8 cellular contexts compared by ENCODE assay signal in genomic region chr4:6716958-6717655, GRCh38. TPM values are rescaled to one million over a fixed set of nuclear protein-coding genes. Genes with fewer than 3 reads are reported as not detected.
DNase-seq lines count a peak whose midpoint lies in the region; ATAC-seq and TF ChIP-seq lines count a peak whose summit lies in the region.

No MANE protein-coding gene starts in this region.

- peaks cover 22% of the 10 kb centered on the region for H4K20me1 ChIP-seq in Loucy (ENCODE audit: insufficient read depth, low read length, poor library complexity, severe bottlenecking)

- no peaks in the 10 kb centered on the region for H3K9me3 Mint-ChIP-seq in dendritic cell treated with granulocyte-macrophage colony-stimulating factor and Interleukin-4, amounts not matched to agents 40 ng/mL and 50 ng/mL, for 4 days
- H3K9me3 Mint-ChIP-seq in natural killer cell: no peaks in the 10 kb centered on the region

- 0 out of 2 replicates have a peak overlapping the region, but pooled peaks have one; percentile 33 for H2AFZ ChIP-seq in Loucy (ENCODE audit: low read length)

- no peaks in the 10 kb centered on the region for H3K9me2 ChIP-seq in Loucy (replicated peaks; ENCODE audit: low read depth, low read length)

- peaks cover 3% of the 10 kb centered on the region for H3K27me3 Mint-ChIP-seq in dendritic cell treated with granulocyte-macrophage colony-stimulating factor and Interleukin-4, amounts not matched to agents 40 ng/mL and 50 ng/mL, for 4 days
- H3K27me3 Mint-ChIP-seq in natural killer cell (ENCODE audit: low read depth in 2 of 2): no peaks in the 10 kb centered on the region

- peak overlapping the region; percentile 99 for H3K4me2 ChIP-seq in Loucy (ENCODE audit: low read depth, low read length, poor library complexity, severe bottlenecking)

- DNase-seq in natural killer cell (no peak), NCI-H2196 treated with DMSO at 0.1 percent for 48 hours (lab: John Stamatoyannopoulos, UW; ENCODE audit: unreplicated experiment) (no peak)
- DNase-seq in stimulated activated CD4-positive, alpha-beta T cell treated with anti-CD3 and anti-CD28 coated beads, Interleukin-4, amount 100 ng/mL, for 1 hour: no peak

- ATAC-seq in natural killer cell: no peak
- no peak for ATAC-seq in GM18861 (IDR thresholded peaks at IDR 0.05; ENCODE audit: unreplicated experiment)
- no peak for ATAC-seq in HG02884 (IDR thresholded peaks at IDR 0.05; ENCODE audit: unreplicated experiment)

- H3F3A ChIP-seq in Loucy (ENCODE audit: low read depth): no peaks in the 10 kb centered on the region

- H3K79me2 ChIP-seq in Loucy (ENCODE audit: insufficient read depth, low read length): peaks cover 24% of the 10 kb centered on the region

- peaks cover 20% of the 10 kb centered on the region for H3K4me1 ChIP-seq in Loucy (ENCODE audit: insufficient read depth, low read length, poor library complexity, severe bottlenecking)

- H3K36me3 Mint-ChIP-seq in dendritic cell treated with granulocyte-macrophage colony-stimulating factor and Interleukin-4, amounts not matched to agents 40 ng/mL and 50 ng/mL, for 4 days (ENCODE audit: low read depth): peaks cover 22% of the 10 kb centered on the region
- H3K36me3 Mint-ChIP-seq in natural killer cell: no peaks in the 10 kb centered on the region

- intact Hi-C loops in dendritic cell treated with granulocyte-macrophage colony-stimulating factor and Interleukin-4, amounts not matched to agents 40 ng/mL and 50 ng/mL, for 4 days (cut with micrococcal nuclease): loop anchor here (5.0 kb wide), 3 partner anchors 65 to 270 kb away; partner anchors contain the start of gene KIAA0232
- intact Hi-C loops in natural killer cell (cut with micrococcal nuclease): loop anchor here (1.0 to 2.0 kb wide), 4 partner anchors 43 to 351 kb away; partner anchors contain the start of genes GRPEL1, KIAA0232 and MRFAP1

- peaks cover 34% of the 10 kb centered on the region for H3K4me1 Mint-ChIP-seq in dendritic cell treated with granulocyte-macrophage colony-stimulating factor and Interleukin-4, amounts not matched to agents 40 ng/mL and 50 ng/mL, for 4 days (ENCODE audit: low read depth)
- H3K4me1 Mint-ChIP-seq in natural killer cell: peaks cover 26 to 30% of the 10 kb centered on the region in 2 donors

- H3K27ac ChIP-seq in C4-2B: peak overlapping the region; percentile 93

- H3K36me3 ChIP-seq in Loucy (ENCODE audit: insufficient read depth, low read length): no peaks in the 10 kb centered on the region

- H3K4me3 ChIP-seq in Loucy (ENCODE audit: low read length, poor library complexity, severe bottlenecking): peak overlapping the region; percentile 98

- TF ChIP-seq CTCF in C4-2B (conservative IDR thresholded peaks at IDR 0.05) (no peak), Loucy (conservative IDR thresholded peaks at IDR 0.05; ENCODE audit: low read length) (no peak), natural killer cell (IDR thresholded peaks at IDR 0.05) (no peak)

- no peaks in the 10 kb centered on the region for H3K27me3 ChIP-seq in Loucy (ENCODE audit: insufficient read depth, low read length, poor library complexity, severe bottlenecking)

- H3K9ac ChIP-seq in Loucy (ENCODE audit: low read depth, low read length, poor library complexity, severe bottlenecking): peak overlapping the region; percentile 86

- peak overlapping the region; percentile 97 for H3K27ac Mint-ChIP-seq in dendritic cell treated with granulocyte-macrophage colony-stimulating factor and Interleukin-4, amounts not matched to agents 40 ng/mL and 50 ng/mL, for 4 days
- peak overlapping the region; percentile 98 for H3K27ac Mint-ChIP-seq in natural killer cell

- H3K4me3 Mint-ChIP-seq in dendritic cell treated with granulocyte-macrophage colony-stimulating factor and Interleukin-4, amounts not matched to agents 40 ng/mL and 50 ng/mL, for 4 days: peak overlapping the region; percentile 98
- peak overlapping the region; percentile 98 for H3K4me3 Mint-ChIP-seq in natural killer cell

- H3K9me3 ChIP-seq in Loucy (ENCODE audit: insufficient read depth, low read depth, low read length): no peaks in the 10 kb centered on the region

RNA-seq across cellular contexts. Expression of gene BLOC1S4, which starts 1.1 kb away (rescaled TPM):
- 10 to 100 TPM; 18.9 to 20.1 (median 20.0) TPM for total RNA-seq in natural killer cell

RNA-seq across cellular contexts. Expression of gene MRFAP1L1, which starts 7.4 kb away (rescaled TPM):
- 10 to 100 TPM; 38.4 to 60.9 (median 40.8) TPM for total RNA-seq in natural killer cell

RNA-seq across cellular contexts. Expression of gene S100P, which starts 23.4 kb away (rescaled TPM):
- 1 to 10 TPM; 2.4 to 4.3 (median 2.7) TPM for total RNA-seq in natural killer cell
